ENCODE assay signal across 34 cellular contexts in the genomic region with DNA sequence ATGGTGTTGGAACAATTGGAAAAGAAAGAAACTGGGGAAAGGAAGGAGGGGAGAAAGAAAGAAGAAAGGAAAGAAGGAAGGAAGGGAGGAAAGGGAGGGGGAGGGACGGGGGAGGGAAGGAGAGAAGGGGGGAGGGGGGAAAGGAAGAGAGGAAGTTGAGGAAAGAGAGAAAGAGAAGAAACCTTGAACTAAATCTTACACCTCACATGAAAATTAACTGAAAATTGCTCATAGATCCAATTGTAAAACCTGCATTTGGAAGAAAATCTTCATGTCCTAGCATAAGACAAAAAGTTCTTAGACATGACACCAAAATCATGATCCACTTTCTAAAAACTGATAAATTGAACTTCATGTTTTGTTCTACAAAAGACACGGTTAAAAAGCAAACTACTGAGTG.
"Had no signal": no experiment of that assay in that cellular context is flagged by ENCODE, and none has a peak within 500 bp of the region (broad histone marks: within the 10 kb centered on the region; RNA-seq: fewer than 3 reads in every experiment).

No MANE protein-coding gene starts in this region.

- DNase-seq: Karpas-422, Kasumi-1, MG63, MM.1S, MV-4-11, NCI-H1048, NCI-H1092, NCI-H1092 treated with DMSO at 0.1 percent for 48 hours, NCI-H1105, NCI-H1105 treated with DMSO at 0.1 percent for 48 hours, NCI-H1417, NCI-H1436, NCI-H1436 treated with DMSO at 0.1 percent for 48 hours, NCI-H146, NCI-H1694, NCI-H1694 treated with DMSO at 0.1 percent for 48 hours, NCI-H187, NCI-H187 treated with DMSO at 0.1 percent for 48 hours, NCI-H1930, NCI-H2029, NCI-H2029 treated with DMSO at 0.1 percent for 48 hours, NCI-H2081, NCI-H2081 treated with DMSO at 0.1 percent for 48 hours, NCI-H2107, NCI-H2171, NCI-H2171 treated with DMSO at 0.1 percent for 48 hours, NCI-H2227 treated with DMSO at 0.1 percent for 48 hours, NCI-H226, NCI-H345, NCI-H446, NCI-H446 treated with DMSO at 0.1 percent for 48 hours, NCI-H510A, NCI-H510A treated with DMSO at 0.1 percent for 48 hours, NCI-H524 had no signal

- H3K4me3 ChIP-seq: MG63 had no signal

- H3K36me3 ChIP-seq: MG63 had no signal

- H3K27me3 ChIP-seq: MG63 had no signal
